Comparison of ENCODE assay signal across 1 cellular context in genomic region chr13:27053902-27054595, GRCh38.
TF ChIP-seq lines count a peak whose summit lies in the region.

No MANE protein-coding gene starts in this region.

TF ChIP-seq in HepG2, 621 proteins besides CTCF, POLR2A, EP300 and RAD21 (continued from another document):
- TF ChIP-seq IRF9 (CRISPR knock-in tag; IDR thresholded peaks at IDR 0.05; ENCODE audit: borderline replicate concordance) (no peak), NAIF1 (CRISPR knock-in tag; IDR thresholded peaks at IDR 0.05; ENCODE audit: borderline replicate concordance) (no peak), ZNF770 (CRISPR knock-in tag; IDR thresholded peaks at IDR 0.05) (no peak)
